ENCODE assay signal across 1 cellular context in the genomic region with DNA sequence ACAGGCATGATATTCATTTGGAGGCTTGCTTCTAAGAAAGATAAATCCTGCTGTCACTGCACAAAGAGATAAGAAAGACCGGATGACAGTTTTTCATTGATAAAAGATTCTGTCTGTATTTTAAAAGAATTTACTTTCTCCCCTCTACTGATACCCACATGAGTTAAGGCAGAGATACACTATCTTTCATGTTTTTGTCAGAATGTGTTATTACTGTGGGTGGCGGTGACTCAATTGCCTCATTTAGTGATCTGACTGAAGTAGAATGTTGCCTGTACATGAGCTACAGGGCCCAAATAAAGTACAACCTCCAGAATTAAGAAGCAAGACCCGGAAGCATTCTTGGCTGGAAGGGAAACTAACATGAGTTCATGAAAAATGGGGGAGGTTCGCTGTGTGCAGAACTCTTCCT.
TF ChIP-seq lines count a peak whose summit lies in the region.

No MANE protein-coding gene starts in this region.

TF ChIP-seq in K562, 482 proteins besides CTCF, POLR2A, EP300 and RAD21 (continued from another document and continues in another):
- TF ChIP-seq, protein P1, sequence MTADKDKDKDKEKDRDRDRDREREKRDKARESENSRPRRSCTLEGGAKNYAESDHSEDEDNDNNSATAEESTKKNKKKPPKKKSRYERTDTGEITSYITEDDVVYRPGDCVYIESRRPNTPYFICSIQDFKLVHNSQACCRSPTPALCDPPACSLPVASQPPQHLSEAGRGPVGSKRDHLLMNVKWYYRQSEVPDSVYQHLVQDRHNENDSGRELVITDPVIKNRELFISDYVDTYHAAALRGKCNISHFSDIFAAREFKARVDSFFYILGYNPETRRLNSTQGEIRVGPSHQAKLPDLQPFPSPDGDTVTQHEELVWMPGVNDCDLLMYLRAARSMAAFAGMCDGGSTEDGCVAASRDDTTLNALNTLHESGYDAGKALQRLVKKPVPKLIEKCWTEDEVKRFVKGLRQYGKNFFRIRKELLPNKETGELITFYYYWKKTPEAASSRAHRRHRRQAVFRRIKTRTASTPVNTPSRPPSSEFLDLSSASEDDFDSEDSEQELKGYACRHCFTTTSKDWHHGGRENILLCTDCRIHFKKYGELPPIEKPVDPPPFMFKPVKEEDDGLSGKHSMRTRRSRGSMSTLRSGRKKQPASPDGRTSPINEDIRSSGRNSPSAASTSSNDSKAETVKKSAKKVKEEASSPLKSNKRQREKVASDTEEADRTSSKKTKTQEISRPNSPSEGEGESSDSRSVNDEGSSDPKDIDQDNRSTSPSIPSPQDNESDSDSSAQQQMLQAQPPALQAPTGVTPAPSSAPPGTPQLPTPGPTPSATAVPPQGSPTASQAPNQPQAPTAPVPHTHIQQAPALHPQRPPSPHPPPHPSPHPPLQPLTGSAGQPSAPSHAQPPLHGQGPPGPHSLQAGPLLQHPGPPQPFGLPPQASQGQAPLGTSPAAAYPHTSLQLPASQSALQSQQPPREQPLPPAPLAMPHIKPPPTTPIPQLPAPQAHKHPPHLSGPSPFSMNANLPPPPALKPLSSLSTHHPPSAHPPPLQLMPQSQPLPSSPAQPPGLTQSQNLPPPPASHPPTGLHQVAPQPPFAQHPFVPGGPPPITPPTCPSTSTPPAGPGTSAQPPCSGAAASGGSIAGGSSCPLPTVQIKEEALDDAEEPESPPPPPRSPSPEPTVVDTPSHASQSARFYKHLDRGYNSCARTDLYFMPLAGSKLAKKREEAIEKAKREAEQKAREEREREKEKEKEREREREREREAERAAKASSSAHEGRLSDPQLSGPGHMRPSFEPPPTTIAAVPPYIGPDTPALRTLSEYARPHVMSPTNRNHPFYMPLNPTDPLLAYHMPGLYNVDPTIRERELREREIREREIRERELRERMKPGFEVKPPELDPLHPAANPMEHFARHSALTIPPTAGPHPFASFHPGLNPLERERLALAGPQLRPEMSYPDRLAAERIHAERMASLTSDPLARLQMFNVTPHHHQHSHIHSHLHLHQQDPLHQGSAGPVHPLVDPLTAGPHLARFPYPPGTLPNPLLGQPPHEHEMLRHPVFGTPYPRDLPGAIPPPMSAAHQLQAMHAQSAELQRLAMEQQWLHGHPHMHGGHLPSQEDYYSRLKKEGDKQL (CRISPR knock-in tag; IDR thresholded peaks at IDR 0.05; ENCODE audit: borderline replicate concordance): no peak
- TF ChIP-seq ZNF408 (CRISPR knock-in tag; IDR thresholded peaks at IDR 0.05; ENCODE audit: low read depth) (no peak), PML (IDR thresholded peaks at IDR 0.05; ENCODE audit: low read length) (peak; percentile 73; the same call in 1 of the 2 replicates), SMARCE1 (IDR thresholded peaks at IDR 0.05) (peak; percentile 21; the same call in 1 of the 2 replicates), TEAD4 (IDR thresholded peaks at IDR 0.05; ENCODE audit: low read length) (peak; percentile 88), TEAD4 (CRISPR knock-in tag; IDR thresholded peaks at IDR 0.05; ENCODE audit: borderline replicate concordance) (no peak), HCFC1 (IDR thresholded peaks at IDR 0.05; ENCODE audit: low read depth, low read length) (no peak), ZNF507 (tag; conservative IDR thresholded peaks at IDR 0.05) (no peak), FOXA3 (CRISPR knock-in tag; conservative IDR thresholded peaks at IDR 0.05 in 1 of 2, IDR thresholded peaks at IDR 0.05 in 1 of 2) (no peak), SMARCA4 (IDR thresholded peaks at IDR 0.05) (peak; percentile 33; the same call in 1 of the 2 replicates), ZNF431 (CRISPR knock-in tag; IDR thresholded peaks at IDR 0.05) (no peak), GATAD2B (IDR thresholded peaks at IDR 0.05; ENCODE audit: borderline replicate concordance) (no peak), CBX1 (IDR thresholded peaks at IDR 0.05; ENCODE audit: low read depth) (no peak), MEIS2 (IDR thresholded peaks at IDR 0.05; ENCODE audit: partially characterized antibody) (peak; percentile 94), ZNF23 (CRISPR knock-in tag; IDR thresholded peaks at IDR 0.05) (no peak), PHTF2 (CRISPR knock-in tag; IDR thresholded peaks at IDR 0.05) (no peak), KAT2B (IDR thresholded peaks at IDR 0.05; ENCODE audit: low read depth, low read length) (no peak), TFAM (CRISPR knock-in tag; conservative IDR thresholded peaks at IDR 0.05) (no peak), GABPA (tag; conservative IDR thresholded peaks at IDR 0.05; ENCODE audit: low read depth) (peak; percentile 75), TAL1 (IDR thresholded peaks at IDR 0.05) (peak; percentile 79), ZNF133 (CRISPR knock-in tag; IDR thresholded peaks at IDR 0.05) (no peak), ZBED1 (IDR thresholded peaks at IDR 0.05) (no peak), ZNF354B (CRISPR knock-in tag; IDR thresholded peaks at IDR 0.05) (no peak), ILK (tag; IDR thresholded peaks at IDR 0.05; ENCODE audit: borderline replicate concordance, low read depth) (no peak), PYGO2 (tag; IDR thresholded peaks at IDR 0.05) (no peak), ZNF311 (CRISPR knock-in tag; IDR thresholded peaks at IDR 0.05) (no peak), ARID2 (IDR thresholded peaks at IDR 0.05) (no peak)
- TF ChIP-seq, protein P2, sequence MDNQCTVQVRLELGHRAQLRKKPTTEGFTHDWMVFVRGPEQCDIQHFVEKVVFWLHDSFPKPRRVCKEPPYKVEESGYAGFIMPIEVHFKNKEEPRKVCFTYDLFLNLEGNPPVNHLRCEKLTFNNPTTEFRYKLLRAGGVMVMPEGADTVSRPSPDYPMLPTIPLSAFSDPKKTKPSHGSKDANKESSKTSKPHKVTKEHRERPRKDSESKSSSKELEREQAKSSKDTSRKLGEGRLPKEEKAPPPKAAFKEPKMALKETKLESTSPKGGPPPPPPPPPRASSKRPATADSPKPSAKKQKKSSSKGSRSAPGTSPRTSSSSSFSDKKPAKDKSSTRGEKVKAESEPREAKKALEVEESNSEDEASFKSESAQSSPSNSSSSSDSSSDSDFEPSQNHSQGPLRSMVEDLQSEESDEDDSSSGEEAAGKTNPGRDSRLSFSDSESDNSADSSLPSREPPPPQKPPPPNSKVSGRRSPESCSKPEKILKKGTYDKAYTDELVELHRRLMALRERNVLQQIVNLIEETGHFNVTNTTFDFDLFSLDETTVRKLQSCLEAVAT (IDR thresholded peaks at IDR 0.05): no peak
- TF ChIP-seq, protein P3, sequence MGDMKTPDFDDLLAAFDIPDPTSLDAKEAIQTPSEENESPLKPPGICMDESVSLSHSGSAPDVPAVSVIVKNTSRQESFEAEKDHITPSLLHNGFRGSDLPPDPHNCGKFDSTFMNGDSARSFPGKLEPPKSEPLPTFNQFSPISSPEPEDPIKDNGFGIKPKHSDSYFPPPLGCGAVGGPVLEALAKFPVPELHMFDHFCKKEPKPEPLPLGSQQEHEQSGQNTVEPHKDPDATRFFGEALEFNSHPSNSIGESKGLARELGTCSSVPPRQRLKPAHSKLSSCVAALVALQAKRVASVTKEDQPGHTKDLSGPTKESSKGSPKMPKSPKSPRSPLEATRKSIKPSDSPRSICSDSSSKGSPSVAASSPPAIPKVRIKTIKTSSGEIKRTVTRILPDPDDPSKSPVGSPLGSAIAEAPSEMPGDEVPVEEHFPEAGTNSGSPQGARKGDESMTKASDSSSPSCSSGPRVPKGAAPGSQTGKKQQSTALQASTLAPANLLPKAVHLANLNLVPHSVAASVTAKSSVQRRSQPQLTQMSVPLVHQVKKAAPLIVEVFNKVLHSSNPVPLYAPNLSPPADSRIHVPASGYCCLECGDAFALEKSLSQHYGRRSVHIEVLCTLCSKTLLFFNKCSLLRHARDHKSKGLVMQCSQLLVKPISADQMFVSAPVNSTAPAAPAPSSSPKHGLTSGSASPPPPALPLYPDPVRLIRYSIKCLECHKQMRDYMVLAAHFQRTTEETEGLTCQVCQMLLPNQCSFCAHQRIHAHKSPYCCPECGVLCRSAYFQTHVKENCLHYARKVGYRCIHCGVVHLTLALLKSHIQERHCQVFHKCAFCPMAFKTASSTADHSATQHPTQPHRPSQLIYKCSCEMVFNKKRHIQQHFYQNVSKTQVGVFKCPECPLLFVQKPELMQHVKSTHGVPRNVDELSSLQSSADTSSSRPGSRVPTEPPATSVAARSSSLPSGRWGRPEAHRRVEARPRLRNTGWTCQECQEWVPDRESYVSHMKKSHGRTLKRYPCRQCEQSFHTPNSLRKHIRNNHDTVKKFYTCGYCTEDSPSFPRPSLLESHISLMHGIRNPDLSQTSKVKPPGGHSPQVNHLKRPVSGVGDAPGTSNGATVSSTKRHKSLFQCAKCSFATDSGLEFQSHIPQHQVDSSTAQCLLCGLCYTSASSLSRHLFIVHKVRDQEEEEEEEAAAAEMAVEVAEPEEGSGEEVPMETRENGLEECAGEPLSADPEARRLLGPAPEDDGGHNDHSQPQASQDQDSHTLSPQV (IDR thresholded peaks at IDR 0.05): no peak
- TF ChIP-seq, protein P4, sequence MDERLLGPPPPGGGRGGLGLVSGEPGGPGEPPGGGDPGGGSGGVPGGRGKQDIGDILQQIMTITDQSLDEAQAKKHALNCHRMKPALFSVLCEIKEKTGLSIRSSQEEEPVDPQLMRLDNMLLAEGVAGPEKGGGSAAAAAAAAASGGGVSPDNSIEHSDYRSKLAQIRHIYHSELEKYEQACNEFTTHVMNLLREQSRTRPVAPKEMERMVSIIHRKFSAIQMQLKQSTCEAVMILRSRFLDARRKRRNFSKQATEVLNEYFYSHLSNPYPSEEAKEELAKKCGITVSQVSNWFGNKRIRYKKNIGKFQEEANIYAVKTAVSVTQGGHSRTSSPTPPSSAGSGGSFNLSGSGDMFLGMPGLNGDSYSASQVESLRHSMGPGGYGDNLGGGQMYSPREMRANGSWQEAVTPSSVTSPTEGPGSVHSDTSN (CRISPR knock-in tag; IDR thresholded peaks at IDR 0.05; ENCODE audit: low read depth): no peak
- TF ChIP-seq, protein P4 (tag; conservative IDR thresholded peaks at IDR 0.05; ENCODE audit: low read depth): peak; percentile 86
- TF ChIP-seq, protein P5, sequence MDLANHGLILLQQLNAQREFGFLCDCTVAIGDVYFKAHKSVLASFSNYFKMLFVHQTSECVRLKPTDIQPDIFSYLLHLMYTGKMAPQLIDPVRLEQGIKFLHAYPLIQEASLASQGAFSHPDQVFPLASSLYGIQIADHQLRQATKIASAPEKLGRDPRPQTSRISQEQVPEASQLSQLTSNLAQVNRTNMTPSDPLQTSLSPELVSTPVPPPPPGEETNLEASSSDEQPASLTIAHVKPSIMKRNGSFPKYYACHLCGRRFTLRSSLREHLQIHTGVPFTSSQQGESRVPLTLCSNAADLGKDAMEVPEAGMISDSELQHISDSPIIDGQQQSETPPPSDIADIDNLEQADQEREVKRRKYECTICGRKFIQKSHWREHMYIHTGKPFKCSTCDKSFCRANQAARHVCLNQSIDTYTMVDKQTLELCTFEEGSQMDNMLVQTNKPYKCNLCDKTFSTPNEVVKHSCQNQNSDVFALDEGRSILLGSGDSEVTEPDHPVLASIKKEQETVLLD (IDR thresholded peaks at IDR 0.05): no peak
- TF ChIP-seq, protein P6, sequence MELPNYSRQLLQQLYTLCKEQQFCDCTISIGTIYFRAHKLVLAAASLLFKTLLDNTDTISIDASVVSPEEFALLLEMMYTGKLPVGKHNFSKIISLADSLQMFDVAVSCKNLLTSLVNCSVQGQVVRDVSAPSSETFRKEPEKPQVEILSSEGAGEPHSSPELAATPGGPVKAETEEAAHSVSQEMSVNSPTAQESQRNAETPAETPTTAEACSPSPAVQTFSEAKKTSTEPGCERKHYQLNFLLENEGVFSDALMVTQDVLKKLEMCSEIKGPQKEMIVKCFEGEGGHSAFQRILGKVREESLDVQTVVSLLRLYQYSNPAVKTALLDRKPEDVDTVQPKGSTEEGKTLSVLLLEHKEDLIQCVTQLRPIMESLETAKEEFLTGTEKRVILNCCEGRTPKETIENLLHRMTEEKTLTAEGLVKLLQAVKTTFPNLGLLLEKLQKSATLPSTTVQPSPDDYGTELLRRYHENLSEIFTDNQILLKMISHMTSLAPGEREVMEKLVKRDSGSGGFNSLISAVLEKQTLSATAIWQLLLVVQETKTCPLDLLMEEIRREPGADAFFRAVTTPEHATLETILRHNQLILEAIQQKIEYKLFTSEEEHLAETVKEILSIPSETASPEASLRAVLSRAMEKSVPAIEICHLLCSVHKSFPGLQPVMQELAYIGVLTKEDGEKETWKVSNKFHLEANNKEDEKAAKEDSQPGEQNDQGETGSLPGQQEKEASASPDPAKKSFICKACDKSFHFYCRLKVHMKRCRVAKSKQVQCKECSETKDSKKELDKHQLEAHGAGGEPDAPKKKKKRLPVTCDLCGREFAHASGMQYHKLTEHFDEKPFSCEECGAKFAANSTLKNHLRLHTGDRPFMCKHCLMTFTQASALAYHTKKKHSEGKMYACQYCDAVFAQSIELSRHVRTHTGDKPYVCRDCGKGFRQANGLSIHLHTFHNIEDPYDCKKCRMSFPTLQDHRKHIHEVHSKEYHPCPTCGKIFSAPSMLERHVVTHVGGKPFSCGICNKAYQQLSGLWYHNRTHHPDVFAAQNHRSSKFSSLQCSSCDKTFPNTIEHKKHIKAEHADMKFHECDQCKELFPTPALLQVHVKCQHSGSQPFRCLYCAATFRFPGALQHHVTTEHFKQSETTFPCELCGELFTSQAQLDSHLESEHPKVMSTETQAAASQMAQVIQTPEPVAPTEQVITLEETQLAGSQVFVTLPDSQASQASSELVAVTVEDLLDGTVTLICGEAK (IDR thresholded peaks at IDR 0.05): no peak
- TF ChIP-seq, protein P6 (CRISPR knock-in tag; IDR thresholded peaks at IDR 0.05): no peak
